ENCODE assay signal across 22 cellular contexts in genomic region chr6:74654296-74654695, GRCh38.
DNase-seq lines count a peak whose midpoint lies in the region; ATAC-seq and TF ChIP-seq lines count a peak whose summit lies in the region.
"Had no signal": no experiment of that assay in that cellular context is flagged by ENCODE, and none has a peak within 500 bp of the region (broad histone marks: within the 10 kb centered on the region; RNA-seq: fewer than 3 reads in every experiment).

No MANE protein-coding gene starts in this region.

- no peaks in the 10 kb centered on the region for H3K27me3 ChIP-seq in BE2C
- no peaks in the 10 kb centered on the region for H3K27me3 ChIP-seq in PC-9 (ENCODE audit: insufficient read depth, low read depth)
- H3K27me3 ChIP-seq: Peyer's patch, SJSA1 had no signal

- no peaks in the 10 kb centered on the region for H3K4me1 ChIP-seq in BE2C
- H3K4me1 ChIP-seq in PC-9 (replicated peaks; ENCODE audit: insufficient read depth) = no peaks in the 10 kb centered on the region
- H3K4me1 ChIP-seq: Peyer's patch, SJSA1 had no signal

- H3K79me2 ChIP-seq in PC-9 (ENCODE audit: low read depth) = no peaks in the 10 kb centered on the region

- H3K36me3 ChIP-seq in BE2C = no peaks in the 10 kb centered on the region
- no peaks in the 10 kb centered on the region for H3K36me3 ChIP-seq in PC-9 (ENCODE audit: low read depth)
- H3K36me3 ChIP-seq: Peyer's patch, SJSA1 had no signal

- TF ChIP-seq CTCF in HFF-Myc (IDR thresholded peaks at IDR 0.05; ENCODE audit: low read depth, low read length, missing control alignments) = peak; percentile 2
- no peak for TF ChIP-seq CTCF in BE2C (IDR thresholded peaks at IDR 0.05; ENCODE audit: low read depth, low read length)
- no peak for TF ChIP-seq CTCF in PC-9 (conservative IDR thresholded peaks at IDR 0.05)

- ATAC-seq in HG03442 (IDR thresholded peaks at IDR 0.05; ENCODE audit: unreplicated experiment) = no peak
- ATAC-seq: GM23338, HCT116, Right ventricle myocardium inferior had no signal

- H3K9me3 ChIP-seq in BE2C (no peaks in the 10 kb centered on the region), PC-9 (ENCODE audit: insufficient read depth, low read depth) (no peaks in the 10 kb centered on the region)
- H3K9me3 ChIP-seq: Peyer's patch, SJSA1 had no signal

- BruUV-seq in PC-9 (replicated peaks; lab: Mats Ljungman, UMichigan) = no TSS peak

- H3K9me2 ChIP-seq in PC-9 (ENCODE audit: insufficient read depth) = no peaks in the 10 kb centered on the region

- no peak overlapping the region for H3K27ac ChIP-seq in PC-9
- H3K27ac ChIP-seq: Peyer's patch, SJSA1 had no signal

- intact Hi-C loops in PC-9 (cut with micrococcal nuclease; ENCODE audit: unreplicated experiment) = no loop called here

- H4K20me1 ChIP-seq in PC-9 (ENCODE audit: insufficient read depth) = no peaks in the 10 kb centered on the region

- DNase-seq in COLO829 (ENCODE audit: low spot score) = peak; percentile 19
- DNase-seq in HFF-Myc (ENCODE audit: extremely low read depth, low read depth) = no peak
- peak; percentile 24 for DNase-seq in amniotic epithelial cell (ENCODE audit: low read depth)
- peak; percentile 9 for DNase-seq in iris pigment epithelial cell (ENCODE audit: low read depth)
- no peak for DNase-seq in middle frontal gyrus (ENCODE audit: extremely low spot score, low spot score)
- no peak for DNase-seq in BE2C
- DNase-seq in PC-9 = no peak
- DNase-seq: DND-41, Kasumi-1, MM.1S, NCI-H1048, NCI-H1436, NCI-H1930, NCI-H524 treated with DMSO at 0.1 percent for 48 hours, NCI-H82, Peyer's patch, SW 1271 had no signal

- H2AFZ ChIP-seq in PC-9 = no peak overlapping the region
- H2AFZ ChIP-seq: GM23338 had no signal

- CTCF ChIA-PET in PC-9 (lab: Charles Lee) = no interaction called here

- H3K4me3 ChIP-seq in HFF-Myc (replicated peaks; ENCODE audit: low read depth, low read length) (no peak overlapping the region), BE2C (ENCODE audit: low read depth, low read length) (no peak overlapping the region), PC-9 (no peak overlapping the region)
- H3K4me3 ChIP-seq: GM23338, Peyer's patch, SJSA1 had no signal

- H3F3A ChIP-seq in PC-9 (ENCODE audit: insufficient read depth, low read depth) = no peaks in the 10 kb centered on the region

- no peak overlapping the region for H3K4me2 ChIP-seq in PC-9
- H3K4me2 ChIP-seq: GM23338 had no signal

- POLR2A ChIA-PET in PC-9 (lab: Charles Lee; ENCODE audit: unreplicated experiment) = no interaction called here

Comparison
In these comparisons a context has a peak if more than half of its experiments do, and no peak if none do; other contexts are left out.
1. DNase-seq: peak in COLO829 (single experiment), amniotic epithelial cell (single experiment) and iris pigment epithelial cell (single experiment); none in HFF-Myc (single experiment), middle frontal gyrus (single experiment), BE2C (single experiment) and PC-9 (0 of 2).